In genomic region chr2:96145028-96145939, GRCh38 we compare ENCODE assay signal across 8 cellular contexts. TPM values are rescaled to one million over a fixed set of nuclear protein-coding genes. Genes with fewer than 3 reads are reported as not detected.
DNase-seq lines count a peak whose midpoint lies in the region; ATAC-seq, FAIRE-seq and TF ChIP-seq lines count a peak whose summit lies in the region.

DUSP2 (minus strand) TSS chr2:96145440; CDS start chr2:96145354, 86 bp downstream.

- TF ChIP-seq CTCF in GM13977 (IDR thresholded peaks at IDR 0.05; ENCODE audit: extremely low read depth, insufficient read depth, missing control alignments): no peak
- TF ChIP-seq CTCF in D721Med (IDR thresholded peaks at IDR 0.05; ENCODE audit: insufficient read depth, missing control alignments): no peak

- in situ Hi-C loops in GM13977 (cut with MboI; ENCODE audit: low pct_unique_long_range_greater_than_20kb, low sequenced_read_pairs, unreplicated experiment): no loop called here

- DNase-seq in GM13977 (ENCODE audit: low spot score): peak; percentile 98
- DNase-seq in NCI-H1092 (lab: John Stamatoyannopoulos, UW): peak; percentile 28
- peak; percentile 86 to 87 for DNase-seq in activated CD4-positive, alpha-beta T cell treated with anti-CD3 and anti-CD28 coated beads for 24 hours (ENCODE audit: low read depth in 2 of 2)
- peak; percentile 83 for DNase-seq in cerebellum (ENCODE audit: low spot score)
- DNase-seq in left kidney (ENCODE audit: low read depth, low spot score): peak; percentile 86
- peak; percentile 94 for DNase-seq in stimulated activated CD4-positive, alpha-beta T cell treated with anti-CD3 and anti-CD28 coated beads, Interleukin-2, amount 100 ng/mL, for 4 hours (ENCODE audit: low read depth)
- no peak for DNase-seq in D721Med (ENCODE audit: insufficient read length, low spot score)

- peak; percentile 55 for ATAC-seq in HG02610 (IDR thresholded peaks at IDR 0.05; ENCODE audit: unreplicated experiment)

- FAIRE-seq in D721Med (lab: Jason Lieb, UNC): no peak

RNA-seq across cellular contexts. Expression of gene DUSP2, which starts in this region (rescaled TPM):
- total RNA-seq in cerebellum: 4.1 TPM
